8 cellular contexts compared by ENCODE assay signal in the genomic region with DNA sequence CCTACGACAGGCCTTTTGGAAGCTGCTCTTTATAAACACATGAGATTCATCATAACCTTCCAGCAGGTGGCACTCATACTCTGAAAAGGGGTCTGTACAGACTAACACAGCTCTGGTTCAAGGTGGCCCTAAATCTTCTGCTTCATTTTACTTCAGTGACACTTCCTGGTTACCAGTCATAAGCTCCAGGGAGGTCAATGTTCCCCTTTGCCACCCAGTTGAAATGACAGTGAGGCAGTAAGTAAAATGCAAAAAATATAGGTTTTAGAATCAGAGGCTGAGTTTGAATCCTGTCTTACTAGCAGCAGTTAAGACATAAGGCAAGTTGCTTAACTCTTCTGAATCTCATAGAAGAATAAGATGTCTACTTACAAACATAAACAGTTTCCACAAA.
A peak's percentile ranks its signal among the peaks of the same experiment; 100 is the strongest.
DNase-seq lines count a peak whose midpoint lies in the region; ATAC-seq and TF ChIP-seq lines count a peak whose summit lies in the region.

No MANE protein-coding gene starts in this region.

- POLR2A ChIA-PET in PC-3 (lab: Charles Lee; ENCODE audit: unreplicated experiment) = interaction anchor here (0.5 to 1.2 kb wide), 5 partner anchors 133 to 276 kb away, joined by 3 to 26 read pairs (median 4); partner anchors contain the start of genes CDK19 and GTF3C6

- no peaks in the 10 kb centered on the region for H3K9me3 Mint-ChIP-seq in activated T-helper 2 cell treated with anti-CD3 and anti-CD28 coated beads, Interferon-gamma antibody, Interleukin-2, Interleukin-4, amounts not matched to agents 10 μg/mL and 5 μg/mL and 100 μg/mL, durations not matched to agents 14 hours and 24 hours and 36 hours
- H3K9me3 Mint-ChIP-seq in osteocyte (ENCODE audit: unreplicated experiment) = no peaks in the 10 kb centered on the region

- CTCF ChIA-PET in PC-3 (lab: Charles Lee) = interaction anchor here (0.5 to 1.6 kb wide), 11 partner anchors 8 to 327 kb away, joined by 3 to 7 read pairs (median 3); no protein-coding TSS in a partner anchor

- H3K9me3 ChIP-seq in PC-3 (ENCODE audit: low read length) (no peaks in the 10 kb centered on the region), aorta (ENCODE audit: control insufficient read depth, low read length) (no peaks in the 10 kb centered on the region)

- H2AFZ ChIP-seq in PC-3 (ENCODE audit: low read length) = no peak overlapping the region

- in situ Hi-C loops in G401 (cut with HindIII; ENCODE audit: low sequenced_read_pairs) = no loop called here

- no TSS peak for BruUV-seq in PC-3 (replicated peaks; lab: Mats Ljungman, UMichigan)

- DNase-seq in G401 (ENCODE audit: low spot score) (peak; percentile 89), PC-3 (peak; percentile 78), foreskin melanocyte (peak; percentile 61), osteocyte (ENCODE audit: extremely low spot score, unreplicated experiment) (no peak), aorta (no peak)
- peak; percentile 79 for DNase-seq in Jurkat, Clone E6-1 (ENCODE audit: low read depth, low spot score)
- DNase-seq in activated T-helper 2 cell treated with anti-CD3 and anti-CD28 coated beads, Interferon-gamma antibody, Interleukin-2, Interleukin-4, amounts not matched to agents 10 μg/mL and 5 μg/mL and 100 μg/mL, durations not matched to agents 14 hours and 24 hours and 36 hours (ENCODE audit: low spot score) = peak; percentile 40

- no peaks in the 10 kb centered on the region for H3F3A ChIP-seq in PC-3 (ENCODE audit: low read length, unreplicated experiment)

- H3K36me3 Mint-ChIP-seq in activated T-helper 2 cell treated with anti-CD3 and anti-CD28 coated beads, Interferon-gamma antibody, Interleukin-2, Interleukin-4, amounts not matched to agents 10 μg/mL and 5 μg/mL and 100 μg/mL, durations not matched to agents 14 hours and 24 hours and 36 hours (ENCODE audit: low read depth) = no peaks in the 10 kb centered on the region
- H3K36me3 Mint-ChIP-seq in osteocyte (ENCODE audit: unreplicated experiment) = no peaks in the 10 kb centered on the region

- WGBS in aorta, 2 donors = 3% methylated on average over 1 of the region's 1 CpG

- no peak overlapping the region for H3K4me3 Mint-ChIP-seq in activated T-helper 2 cell treated with anti-CD3 and anti-CD28 coated beads, Interferon-gamma antibody, Interleukin-2, Interleukin-4, amounts not matched to agents 10 μg/mL and 5 μg/mL and 100 μg/mL, durations not matched to agents 14 hours and 24 hours and 36 hours (ENCODE audit: low read depth)
- no peak overlapping the region for H3K4me3 Mint-ChIP-seq in osteocyte (ENCODE audit: unreplicated experiment)

- peak overlapping the region; percentile 75 for H3K4me2 ChIP-seq in PC-3 (ENCODE audit: low read length)

- no peaks in the 10 kb centered on the region for H3K79me2 ChIP-seq in PC-3 (ENCODE audit: low read length)

- peaks cover 17% of the 10 kb centered on the region for H3K4me1 ChIP-seq in PC-3 (ENCODE audit: insufficient read depth, low read length)
- no peaks in the 10 kb centered on the region for H3K4me1 ChIP-seq in aorta (ENCODE audit: control insufficient read depth in 1 of 2, insufficient read depth in 2 of 2, low read length in 2 of 2)

- no peak overlapping the region for H3K4me3 ChIP-seq in Jurkat, Clone E6-1 (ENCODE audit: low read length)
- H3K4me3 ChIP-seq in PC-3 (ENCODE audit: low read length) (peak overlapping the region; percentile 28; the same call in 1 of the 2 replicates), aorta (ENCODE audit: low read length in 2 of 2) (no peak overlapping the region)

- peaks cover 30% of the 10 kb centered on the region for H3K4me1 Mint-ChIP-seq in activated T-helper 2 cell treated with anti-CD3 and anti-CD28 coated beads, Interferon-gamma antibody, Interleukin-2, Interleukin-4, amounts not matched to agents 10 μg/mL and 5 μg/mL and 100 μg/mL, durations not matched to agents 14 hours and 24 hours and 36 hours (ENCODE audit: low read depth)
- peaks cover 7% of the 10 kb centered on the region for H3K4me1 Mint-ChIP-seq in osteocyte (ENCODE audit: unreplicated experiment)

- TF ChIP-seq CTCF in PC-3 (conservative IDR thresholded peaks at IDR 0.05; ENCODE audit: low read depth, low read length) (peak; percentile 84), osteocyte (IDR thresholded peaks at IDR 0.05) (peak; percentile 84)

- no peaks in the 10 kb centered on the region for H3K27me3 ChIP-seq in PC-3 (ENCODE audit: low read length)
- no peaks in the 10 kb centered on the region for H3K27me3 ChIP-seq in aorta (ENCODE audit: control insufficient read depth in 1 of 2, insufficient read depth in 2 of 2, low read length in 1 of 2)

- no peaks in the 10 kb centered on the region for H3K27me3 Mint-ChIP-seq in activated T-helper 2 cell treated with anti-CD3 and anti-CD28 coated beads, Interferon-gamma antibody, Interleukin-2, Interleukin-4, amounts not matched to agents 10 μg/mL and 5 μg/mL and 100 μg/mL, durations not matched to agents 14 hours and 24 hours and 36 hours (ENCODE audit: low read depth)
- H3K27me3 Mint-ChIP-seq in osteocyte (ENCODE audit: unreplicated experiment) = no peaks in the 10 kb centered on the region

- H3K27ac ChIP-seq in PC-3 (ENCODE audit: low read length) (peak overlapping the region; percentile 80), aorta (ENCODE audit: low read depth in 1 of 2, low read length in 2 of 2) (no peak overlapping the region)

- H3K36me3 ChIP-seq in PC-3 (ENCODE audit: low read depth, low read length) = no peaks in the 10 kb centered on the region
- no peaks in the 10 kb centered on the region for H3K36me3 ChIP-seq in aorta (ENCODE audit: control insufficient read depth in 1 of 2, insufficient read depth in 2 of 2, low read length in 1 of 2)

- ATAC-seq in GM21786 (IDR thresholded peaks at IDR 0.05; ENCODE audit: unreplicated experiment) (peak; percentile 99), PC-3 (peak; percentile 88), aorta (ENCODE audit: low FRiP score) (peak; percentile 87)

- H3K9ac ChIP-seq in PC-3 (ENCODE audit: low read length) = peak overlapping the region; percentile 60

- H4K20me1 ChIP-seq in PC-3 (ENCODE audit: low read length) = no peaks in the 10 kb centered on the region

- intact Hi-C loops in PC-3 (cut with micrococcal nuclease) = loop anchor here (1.0 to 5.0 kb wide), 6 partner anchors 65 to 315 kb away; partner anchors contain the start of genes AMD1 and CDK19
- intact Hi-C loops in activated T-helper 2 cell treated with anti-CD3 and anti-CD28 coated beads, Interferon-gamma antibody, Interleukin-2, Interleukin-4, amounts not matched to agents 10 μg/mL and 5 μg/mL and 100 μg/mL, durations not matched to agents 14 hours and 24 hours and 36 hours (cut with micrococcal nuclease) = loop anchor here (1.0 to 2.0 kb wide), 4 partner anchors 132 to 267 kb away; partner anchors contain the start of genes AMD1 and CDK19
- intact Hi-C loops in aorta (cut with DNase I) = loop anchor here (1.0 to 10.0 kb wide), 6 partner anchors 135 to 276 kb away; partner anchors contain the start of genes AMD1 (in 1 of the 2), CDK19 (in 1 of the 2) and GTF3C6 (in 1 of the 2)

- peak overlapping the region; percentile 62 for H3K27ac Mint-ChIP-seq in activated T-helper 2 cell treated with anti-CD3 and anti-CD28 coated beads, Interferon-gamma antibody, Interleukin-2, Interleukin-4, amounts not matched to agents 10 μg/mL and 5 μg/mL and 100 μg/mL, durations not matched to agents 14 hours and 24 hours and 36 hours
- peak overlapping the region; percentile 6 for H3K27ac Mint-ChIP-seq in osteocyte (ENCODE audit: unreplicated experiment)

- no peaks in the 10 kb centered on the region for H3K9me2 ChIP-seq in PC-3 (replicated peaks; ENCODE audit: low read length)

Comparison
In these comparisons a context has a peak if more than half of its experiments do, and no peak if none do; other contexts are left out.
1. DNase-seq: peak in G401 (single experiment), Jurkat, Clone E6-1 (single experiment), PC-3 (single experiment), activated T-helper 2 cell treated with anti-CD3 and anti-CD28 coated beads, Interferon-gamma antibody, Interleukin-2, Interleukin-4, amounts not matched to agents 10 μg/mL and 5 μg/mL and 100 μg/mL, durations not matched to agents 14 hours and 24 hours and 36 hours (single experiment) and foreskin melanocyte (single experiment); none in osteocyte (single experiment) and aorta (0 of 2).
2. Peak in every context shown above with its lines, with median percentiles within 50 percentile points of each other: ATAC-seq.